Comparison of ENCODE assay signal across 11 cellular contexts in the genomic region with DNA sequence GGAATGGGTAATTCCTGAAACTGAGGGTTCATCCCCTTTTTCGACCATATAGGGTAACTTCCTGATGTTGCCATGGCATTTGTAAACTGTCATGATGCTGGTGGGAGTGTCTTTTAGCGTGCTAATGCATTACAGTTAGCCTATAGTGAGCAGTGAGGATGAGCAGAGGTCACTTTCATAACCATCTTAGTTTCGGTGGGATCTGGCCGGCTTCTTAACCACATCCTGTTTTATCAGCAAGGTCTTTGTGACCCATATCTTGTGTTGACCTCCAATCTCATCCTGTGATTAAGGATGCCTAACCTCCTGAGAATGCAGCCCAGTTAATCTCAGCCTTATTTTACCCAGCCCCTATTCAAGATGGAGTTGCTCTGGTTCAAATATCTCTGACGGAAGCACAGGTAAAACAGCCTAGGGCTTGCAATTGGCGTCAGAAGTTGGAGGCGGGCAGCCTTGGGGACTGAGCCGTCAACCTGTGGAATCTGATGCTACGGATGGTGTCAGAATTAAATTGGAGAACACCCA. TPM values are rescaled to one million over a fixed set of nuclear protein-coding genes. Genes with fewer than 3 reads are reported as not detected.
DNase-seq lines count a peak whose midpoint lies in the region; ATAC-seq and TF ChIP-seq lines count a peak whose summit lies in the region.
"Had no signal": no experiment of that assay in that cellular context is flagged by ENCODE, and none has a peak within 500 bp of the region (broad histone marks: within the 10 kb centered on the region; RNA-seq: fewer than 3 reads in every experiment).

No MANE protein-coding gene starts in this region.

- H3K4me3 Mint-ChIP-seq in endodermal cell, result no peak overlapping the region

- H3K27ac Mint-ChIP-seq in endodermal cell, result peak overlapping the region; percentile 80

- 80 to 94% methylated on average over 8 to 9 of the region's 9 CpGs for WGBS in endodermal cell (ENCODE audit: insufficient coverage in 1 of 2, insufficient read length in 1 of 2), 2 experiments

- TF ChIP-seq CTCF in endodermal cell (conservative IDR thresholded peaks at IDR 0.05), result no peak

- DNase-seq in EH (ENCODE audit: low read depth) (peak; percentile 61), endodermal cell (no peak), activated gamma-delta T cell treated with Interleukin-2 at 50 U/mL for 16 hours (no peak), NCI-H1417 (lab: John Stamatoyannopoulos, UW) (no peak)
- DNase-seq in activated CD8-positive, alpha-beta memory T cell treated with anti-CD3 and anti-CD28 coated beads for 24 hours, result no peak
- DNase-seq: left cardiac atrium; stimulated activated CD4-positive, alpha-beta T cell treated with anti-CD3 and anti-CD28 coated beads, Interleukin-4, amount 100 ng/mL, for 24 hours had no signal

- ATAC-seq in GM21423 (IDR thresholded peaks at IDR 0.05; ENCODE audit: unreplicated experiment) (peak; percentile 94), HG02642 (IDR thresholded peaks at IDR 0.05; ENCODE audit: poor library complexity, unreplicated experiment) (no peak)
- ATAC-seq: left cardiac atrium had no signal

- H3K36me3 Mint-ChIP-seq in endodermal cell (ENCODE audit: low read depth), result peaks cover 46% of the 10 kb centered on the region

- H3K9me3 Mint-ChIP-seq in endodermal cell, result peaks cover 60% of the 10 kb centered on the region

- no peaks in the 10 kb centered on the region for H3K27me3 Mint-ChIP-seq in endodermal cell (ENCODE audit: insufficient read depth)

- H3K36me3 ChIP-seq in HUES48 (ENCODE audit: control insufficient read depth, insufficient read depth, low read length) (no peaks in the 10 kb centered on the region), endodermal cell (ENCODE audit: control insufficient read depth, insufficient read depth, low read length) (peaks cover 19% of the 10 kb centered on the region)
- H3K36me3 ChIP-seq: cardiac muscle cell had no signal

- H3K4me1 ChIP-seq in HUES48 (ENCODE audit: control insufficient read depth, insufficient read depth, low read length) (peaks cover 34% of the 10 kb centered on the region), endodermal cell (ENCODE audit: control insufficient read depth, insufficient read depth, low read length) (no peaks in the 10 kb centered on the region)

- peak overlapping the region; percentile 89 for H3K27ac ChIP-seq in HUES48 (ENCODE audit: low read depth, low read length)
- H3K27ac ChIP-seq in endodermal cell (ENCODE audit: low read depth, low read length), result no peak overlapping the region
- H3K27ac ChIP-seq: cardiac muscle cell had no signal

- H3K9me3 ChIP-seq in HUES48 (ENCODE audit: control insufficient read depth, insufficient read depth, low read length) (peaks cover 10% of the 10 kb centered on the region), endodermal cell (ENCODE audit: control insufficient read depth, low read length) (peaks cover 47% of the 10 kb centered on the region)

- H3K4me1 Mint-ChIP-seq in endodermal cell, result peaks cover 26% of the 10 kb centered on the region

- H3K4me3 ChIP-seq in HUES48 (ENCODE audit: low read depth, low read length), result peak overlapping the region; percentile 33; the same call in 1 of the 2 replicates
- no peak overlapping the region for H3K4me3 ChIP-seq in endodermal cell (ENCODE audit: low read length)
- H3K4me3 ChIP-seq: cardiac muscle cell had no signal

- H3K9ac ChIP-seq in HUES48 (ENCODE audit: low read depth, low read length), result peak overlapping the region; percentile 51; the same call in 1 of the 2 replicates
- H3K9ac ChIP-seq in endodermal cell (ENCODE audit: extremely low read depth, low read length, poor library complexity, severe bottlenecking), result no peak overlapping the region

- H3K27me3 ChIP-seq in HUES48 (ENCODE audit: control insufficient read depth, insufficient read depth, low read length) (no peaks in the 10 kb centered on the region), endodermal cell (ENCODE audit: control insufficient read depth, insufficient read depth, low read length, poor library complexity, severe bottlenecking) (no peaks in the 10 kb centered on the region)
- H3K27me3 ChIP-seq: cardiac muscle cell had no signal

RNA-seq across cellular contexts. Expression of a gene that starts 19.5 kb away (rescaled TPM):
- 10 to 100 TPM; 60.5 to 64.9 TPM for total RNA-seq in endodermal cell
- 44.6 TPM for polyA plus RNA-seq in endodermal cell (2013, experiment 1 of 2)
- 46.1 TPM for polyA plus RNA-seq in endodermal cell (2013, experiment 2 of 2)
